ENCODE assay signal across 1 cellular context in genomic region chr6:144083172-144083571, GRCh38.
A peak's percentile ranks its signal among the peaks of the same experiment; 100 is the strongest.
TF ChIP-seq lines count a peak whose summit lies in the region.

No MANE protein-coding gene starts in this region.

TF ChIP-seq in GM12878, 131 proteins besides CTCF, POLR2A, EP300 and RAD21 (continued from another document):
- TF ChIP-seq ATF2 (IDR thresholded peaks at IDR 0.05; ENCODE audit: low read length) (0 out of 2 replicates have a peak, but pooled peaks have one; percentile 24), RELB (IDR thresholded peaks at IDR 0.05; ENCODE audit: low read depth) (peak; percentile 28; the same call in 1 of the 2 replicates), SP1 (IDR thresholded peaks at IDR 0.05; ENCODE audit: low read depth, low read length) (no peak), CREB1 (IDR thresholded peaks at IDR 0.05; ENCODE audit: low read depth) (0 out of 2 replicates have a peak, but pooled peaks have one; percentile 45), RUNX3 (IDR thresholded peaks at IDR 0.05; ENCODE audit: low read length) (peak; percentile 57), SREBF2 (IDR thresholded peaks at IDR 0.05; ENCODE audit: low read length) (no peak), ZNF274 (IDR thresholded peaks at IDR 0.05; ENCODE audit: insufficient read depth, insufficient read length) (no peak), DPF2 (IDR thresholded peaks at IDR 0.05) (no peak)
